16 cellular contexts compared by ENCODE assay signal in the genomic region with DNA sequence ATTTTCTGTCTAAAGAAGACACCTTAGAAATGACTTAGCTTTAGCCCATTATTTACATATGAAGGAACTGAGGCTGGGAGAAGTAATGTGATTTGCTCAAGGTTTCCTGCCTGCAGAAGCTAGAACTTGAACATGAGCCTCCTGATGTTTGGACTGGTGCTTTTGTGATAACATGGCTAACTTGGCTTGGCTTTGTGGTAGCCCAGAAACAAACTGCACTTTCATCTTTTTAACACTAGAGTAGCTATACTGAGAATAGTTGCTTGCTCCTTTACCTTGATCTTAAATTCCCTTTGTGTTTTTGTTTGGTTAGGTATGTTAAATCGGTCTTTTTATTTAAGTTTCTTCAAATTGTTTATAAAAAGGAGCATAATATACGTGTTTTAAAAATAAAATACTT.
"Had no signal": no experiment of that assay in that cellular context is flagged by ENCODE, and none has a peak within 500 bp of the region (broad histone marks: within the 10 kb centered on the region; RNA-seq: fewer than 3 reads in every experiment).

No MANE protein-coding gene starts in this region.

- ATAC-seq: activated naive CD4-positive, alpha-beta T cell treated with anti-CD3 and anti-CD28 coated beads, Interleukin-2, amount 50 U/mL, for 72 hours; activated T-helper 17 cell treated with anti-CD3 and anti-CD28 coated beads, Interleukin-2, amount 50 U/mL, for 72 hours; heart right ventricle; left lung; naive thymus-derived CD8-positive, alpha-beta T cell; stimulated activated naive B cell treated with anti-CD40 and anti-IgM and Interleukin-4, amounts not matched to agents 10 μg/mL and 1 μg/mL and 100 μg/mL, for 72 hours had no signal

- H3K9me3 ChIP-seq: heart right ventricle, left lung, thoracic aorta had no signal

- H3K36me3 ChIP-seq: heart right ventricle, left lung, neural progenitor cell, thoracic aorta had no signal

- DNase-seq: activated T-cell treated with anti-CD3 and anti-CD28 coated beads, Interleukin-2, amount 50 U/mL, for 24 hours; aorta; erythroblast; foreskin fibroblast; heart right ventricle; immature natural killer cell; left lung; naive thymus-derived CD8-positive, alpha-beta T cell; posterior cingulate gyrus; stimulated activated CD4-positive, alpha-beta T cell treated with anti-CD3 and anti-CD28 coated beads, Interleukin-2, amount 100 ng/mL, for 48 hours; stimulated activated CD8-positive, alpha-beta memory T cell treated with anti-CD3 and anti-CD28 coated beads, Interleukin-4, amount 100 ng/mL, for 48 hours; stimulated activated naive B cell treated with anti-CD40 and anti-IgM and Interleukin-4, amounts not matched to agents 10 μg/mL and 1 μg/mL and 100 μg/mL, for 72 hours had no signal

- H3K9ac ChIP-seq: neural progenitor cell had no signal

- H3K4me1 ChIP-seq: heart right ventricle, left lung had no signal

- H3K27me3 ChIP-seq: heart right ventricle, left lung, neural progenitor cell had no signal

- H2AFZ ChIP-seq: neural progenitor cell had no signal

- H3K27ac ChIP-seq: heart right ventricle, left lung, neural progenitor cell, thoracic aorta had no signal

- H3K4me2 ChIP-seq: neural progenitor cell had no signal

- H3K4me3 ChIP-seq: heart right ventricle, left lung, neural progenitor cell, thoracic aorta had no signal
